Comparison of ENCODE assay signal across 9 cellular contexts in genomic region chr5:114362977-114363721, GRCh38. TPM values are rescaled to one million over a fixed set of nuclear protein-coding genes. Genes with fewer than 3 reads are reported as not detected.
DNase-seq lines count a peak whose midpoint lies in the region; TF ChIP-seq lines count a peak whose summit lies in the region.
"Had no signal": no experiment of that assay in that cellular context is flagged by ENCODE, and none has a peak within 500 bp of the region (broad histone marks: within the 10 kb centered on the region; RNA-seq: fewer than 3 reads in every experiment).

No MANE protein-coding gene starts in this region.

- H3K9me3 ChIP-seq in WERI-Rb-1 (ENCODE audit: severe bottlenecking) (no peaks in the 10 kb centered on the region), right atrium auricular region (no peaks in the 10 kb centered on the region)

- H3K36me3 ChIP-seq in WERI-Rb-1 (no peaks in the 10 kb centered on the region), right atrium auricular region (no peaks in the 10 kb centered on the region)

- H3K4me3 ChIP-seq in WERI-Rb-1 (ENCODE audit: low read depth, low read length) (peak overlapping the region; percentile 49), right atrium auricular region (peak overlapping the region; percentile 63 to 70), skin epidermis (peak overlapping the region; percentile 30 to 55 (median 43))
- H3K4me3 ChIP-seq: SK-N-MC had no signal

- peaks cover 80% of the 10 kb centered on the region for H3K27me3 ChIP-seq in WERI-Rb-1 (ENCODE audit: insufficient read depth, low read depth, severe bottlenecking)
- no peaks in the 10 kb centered on the region for H3K27me3 ChIP-seq in right atrium auricular region

- DNase-seq in NCI-H748 (lab: John Stamatoyannopoulos, UW; ENCODE audit: unreplicated experiment) (peak; percentile 40), NCI-H748 treated with DMSO at 0.1 percent for 48 hours (lab: John Stamatoyannopoulos, UW) (no peak), WERI-Rb-1 (no peak), right atrium auricular region (ENCODE audit: low spot score) (no peak), SKM-1 treated with dmso at 0.1 percent for 144 hours (lab: John Stamatoyannopoulos, UW; ENCODE audit: unreplicated experiment) (no peak), NCI-H187 (lab: John Stamatoyannopoulos, UW) (no peak)
- no peak for DNase-seq in effector CD4-positive, alpha-beta T cell

- no peak overlapping the region for H3K27ac ChIP-seq in WERI-Rb-1
- H3K27ac ChIP-seq in right atrium auricular region: peak overlapping the region; percentile 64 to 79
- no peak overlapping the region for H3K27ac ChIP-seq in skin epidermis
- H3K27ac ChIP-seq: SK-N-MC had no signal

- TF ChIP-seq CTCF in WERI-Rb-1 (IDR thresholded peaks at IDR 0.05; ENCODE audit: low read depth, low read length) (no peak), right atrium auricular region (IDR thresholded peaks at IDR 0.05) (no peak)

- H3K4me1 ChIP-seq in right atrium auricular region: peaks cover 0 to 40% of the 10 kb centered on the region in 2 donors

RNA-seq across cellular contexts. Expression of gene KCNN2, which starts 1.3 kb away (rescaled TPM):
- total RNA-seq in right atrium auricular region: 10 to 100 TPM; 12.6 to 22.4 TPM

Comparison
In these comparisons a context has a peak if more than half of its experiments do, and no peak if none do; other contexts are left out.
1. H3K27ac ChIP-seq: peak in right atrium auricular region (2 of 2); none in WERI-Rb-1 (single experiment) and skin epidermis (0 of 21).
2. Peak in every context shown above with its lines, with median percentiles within 50 percentile points of each other: H3K4me3 ChIP-seq.